Comparison of ENCODE assay signal across 35 cellular contexts in the genomic region with DNA sequence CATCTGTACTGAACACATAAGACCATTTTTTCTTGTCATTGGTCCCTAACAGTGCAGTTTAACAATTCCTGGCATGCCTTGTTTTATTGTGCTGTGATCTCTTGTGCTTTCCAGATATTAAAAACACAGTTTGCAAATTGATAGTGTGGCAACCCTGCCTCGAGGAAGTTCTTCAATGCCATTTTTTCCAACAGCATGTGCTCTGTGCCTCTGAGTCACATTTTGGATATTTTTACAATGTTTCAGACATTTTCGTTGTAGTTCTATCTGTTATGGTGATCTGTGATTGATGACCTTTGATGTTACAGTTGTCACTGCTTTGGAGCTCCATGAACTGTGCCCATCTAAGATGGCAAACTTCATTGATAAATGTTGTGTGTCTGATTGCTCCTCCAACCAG.
"Had no signal": no experiment of that assay in that cellular context is flagged by ENCODE, and none has a peak within 500 bp of the region (broad histone marks: within the 10 kb centered on the region; RNA-seq: fewer than 3 reads in every experiment).

No MANE protein-coding gene starts in this region.

- H3K4me3 ChIP-seq: cardiac muscle cell, MG63, Peyer's patch, SJSA1 had no signal

- H3K36me3 Mint-ChIP-seq: activated CD8-positive, alpha-beta memory T cell treated with anti-CD3 and anti-CD28 coated beads, Interleukin-2, amount 10 ng/mL, durations not matched to agents 7 days and 5 days; activated naive CD4-positive, alpha-beta T cell treated with anti-CD3 and anti-CD28 coated beads, Interleukin-2, amount 10 ng/mL, durations not matched to agents 7 days and 5 days had no signal

- H3K27ac Mint-ChIP-seq: activated CD4-positive, alpha-beta memory T cell treated with anti-CD3 and anti-CD28 coated beads, Interleukin-2, amount 10 ng/mL, durations not matched to agents 7 days and 5 days; activated CD8-positive, alpha-beta memory T cell treated with anti-CD3 and anti-CD28 coated beads, Interleukin-2, amount 10 ng/mL, durations not matched to agents 7 days and 5 days; activated naive CD4-positive, alpha-beta T cell treated with anti-CD3 and anti-CD28 coated beads, Interleukin-2, amount 10 ng/mL, durations not matched to agents 7 days and 5 days; activated naive CD8-positive, alpha-beta T cell; activated naive CD8-positive, alpha-beta T cell treated with anti-CD3 and anti-CD28 coated beads, Interleukin-2, amount 50 U/mL, for 24 hours had no signal

- H3K36me3 ChIP-seq: brain microvascular endothelial cell, cardiac muscle cell, MG63, Peyer's patch, SJSA1, WERI-Rb-1 had no signal

- H3K27ac ChIP-seq: brain microvascular endothelial cell, cardiac muscle cell, Peyer's patch, SJSA1, WERI-Rb-1 had no signal

- H3K4me1 ChIP-seq: Peyer's patch, SJSA1 had no signal

- H3K4me3 Mint-ChIP-seq: activated CD4-positive, alpha-beta memory T cell treated with anti-CD3 and anti-CD28 coated beads, Interleukin-2, amount 10 ng/mL, durations not matched to agents 7 days and 5 days; activated CD8-positive, alpha-beta memory T cell treated with anti-CD3 and anti-CD28 coated beads, Interleukin-2, amount 10 ng/mL, durations not matched to agents 7 days and 5 days; activated naive CD4-positive, alpha-beta T cell treated with anti-CD3 and anti-CD28 coated beads, Interleukin-2, amount 10 ng/mL, durations not matched to agents 7 days and 5 days; activated naive CD8-positive, alpha-beta T cell; activated naive CD8-positive, alpha-beta T cell treated with anti-CD3 and anti-CD28 coated beads, Interleukin-2, amount 50 U/mL, for 24 hours; central memory CD8-positive, alpha-beta T cell had no signal

- DNase-seq: activated CD4-positive, alpha-beta memory T cell treated with anti-CD3 and anti-CD28 coated beads, Interleukin-2, amount 10 ng/mL, durations not matched to agents 7 days and 5 days; activated CD4-positive, alpha-beta T cell treated with anti-CD3 and anti-CD28 coated beads for 1 hour; activated CD4-positive, alpha-beta T cell treated with anti-CD3 and anti-CD28 coated beads for 48 hours; activated CD4-positive, CD25-positive, alpha-beta regulatory T cell; activated CD8-positive, alpha-beta memory T cell treated with anti-CD3 and anti-CD28 coated beads for 24 hours; activated CD8-positive, alpha-beta memory T cell treated with anti-CD3 and anti-CD28 coated beads, Interleukin-2, amount 10 ng/mL, durations not matched to agents 7 days and 5 days; activated CD8-positive, alpha-beta memory T cell treated with anti-CD3 and anti-CD28 coated beads, Interleukin-2, amount 50 U/mL, for 48 hours; activated effector memory CD4-positive, alpha-beta T cell treated with Interleukin-2 at 50 U/mL for 16 hours; activated naive CD4-positive, alpha-beta T cell treated with anti-CD3 and anti-CD28 coated beads, Interleukin-2, amount 10 ng/mL, durations not matched to agents 7 days and 5 days; activated naive CD8-positive, alpha-beta T cell treated with anti-CD3 and anti-CD28 coated beads, Interleukin-2, amount 50 U/mL, for 24 hours; activated T-cell treated with anti-CD3 and anti-CD28 coated beads, Interleukin-2, amount 50 U/mL, for 48 hours; amniotic stem cell; aorta; brain microvascular endothelial cell; MG63; NCI-H1048; NCI-H1105 treated with DMSO at 0.1 percent for 48 hours; NCI-H1436; NCI-H1694; NCI-H1930; NCI-H2081 treated with DMSO at 0.1 percent for 48 hours; NCI-H345; NCI-H524 treated with DMSO at 0.1 percent for 48 hours; PC-3; Peyer's patch; RPMI8226; SHP77 treated with DMSO at 0.1 percent for 48 hours; SW 1271; T-helper 1 cell; T1000; WERI-Rb-1 had no signal

- H3K4me1 Mint-ChIP-seq: activated CD4-positive, alpha-beta memory T cell treated with anti-CD3 and anti-CD28 coated beads, Interleukin-2, amount 10 ng/mL, durations not matched to agents 7 days and 5 days; activated CD8-positive, alpha-beta memory T cell treated with anti-CD3 and anti-CD28 coated beads, Interleukin-2, amount 10 ng/mL, durations not matched to agents 7 days and 5 days; activated naive CD4-positive, alpha-beta T cell treated with anti-CD3 and anti-CD28 coated beads, Interleukin-2, amount 10 ng/mL, durations not matched to agents 7 days and 5 days; activated naive CD8-positive, alpha-beta T cell treated with anti-CD3 and anti-CD28 coated beads, Interleukin-2, amount 50 U/mL, for 24 hours; central memory CD8-positive, alpha-beta T cell had no signal

- H3K27me3 Mint-ChIP-seq: activated CD4-positive, alpha-beta memory T cell treated with anti-CD3 and anti-CD28 coated beads, Interleukin-2, amount 10 ng/mL, durations not matched to agents 7 days and 5 days; activated CD8-positive, alpha-beta memory T cell treated with anti-CD3 and anti-CD28 coated beads, Interleukin-2, amount 10 ng/mL, durations not matched to agents 7 days and 5 days; activated naive CD8-positive, alpha-beta T cell; activated naive CD8-positive, alpha-beta T cell treated with anti-CD3 and anti-CD28 coated beads, Interleukin-2, amount 50 U/mL, for 24 hours; central memory CD8-positive, alpha-beta T cell had no signal

- H3K27me3 ChIP-seq: brain microvascular endothelial cell, cardiac muscle cell, MG63, Peyer's patch, SJSA1 had no signal

- H3K9me3 ChIP-seq: MG63, Peyer's patch, SJSA1 had no signal

- H3K9me3 Mint-ChIP-seq: activated CD4-positive, alpha-beta memory T cell treated with anti-CD3 and anti-CD28 coated beads, Interleukin-2, amount 10 ng/mL, durations not matched to agents 7 days and 5 days; activated naive CD4-positive, alpha-beta T cell treated with anti-CD3 and anti-CD28 coated beads, Interleukin-2, amount 10 ng/mL, durations not matched to agents 7 days and 5 days; activated naive CD8-positive, alpha-beta T cell treated with anti-CD3 and anti-CD28 coated beads, Interleukin-2, amount 50 U/mL, for 24 hours; central memory CD8-positive, alpha-beta T cell had no signal

- ATAC-seq: activated CD8-positive, alpha-beta memory T cell treated with anti-CD3 and anti-CD28 coated beads, Interleukin-2, amount 10 ng/mL, durations not matched to agents 7 days and 5 days; activated naive CD8-positive, alpha-beta T cell treated with anti-CD3 and anti-CD28 coated beads, Interleukin-2, amount 50 U/mL, for 24 hours; PC-3 had no signal
